8 cellular contexts compared by ENCODE assay signal in genomic region chr17:72119963-72120877, GRCh38. TPM values are rescaled to one million over a fixed set of nuclear protein-coding genes. Genes with fewer than 3 reads are reported as not detected.
DNase-seq lines count a peak whose midpoint lies in the region; FAIRE-seq lines count a peak whose summit lies in the region.

No MANE protein-coding gene starts in this region.

- no peaks in the 10 kb centered on the region for H3K9me3 Mint-ChIP-seq in activated naive CD4-positive, alpha-beta T cell treated with anti-CD3 and anti-CD28 coated beads, Interleukin-2, amount 50 U/mL, for 24 hours

- H3K27ac ChIP-seq in duodenal mucosa (ENCODE audit: low read depth, low read length) (peak overlapping the region; percentile 70), mesendoderm (ENCODE audit: low read depth, low read length) (no peak overlapping the region)

- no peaks in the 10 kb centered on the region for H3K79me1 ChIP-seq in mesendoderm (ENCODE audit: low read length)

- H4K5ac ChIP-seq in mesendoderm (ENCODE audit: low read length) = no peak overlapping the region

- H3K27me3 ChIP-seq in duodenal mucosa (ENCODE audit: control insufficient read depth in 1 of 2, insufficient read depth in 2 of 2, low read length in 2 of 2) = peaks cover 37 to 44% of the 10 kb centered on the region in 2 donors
- peaks cover 29% of the 10 kb centered on the region for H3K27me3 ChIP-seq in mesendoderm (ENCODE audit: insufficient read depth, low read length, poor library complexity)

- no peak overlapping the region for H3K4ac ChIP-seq in mesendoderm (ENCODE audit: low read depth, low read length)

- H3K79me2 ChIP-seq in mesendoderm (ENCODE audit: control insufficient read depth, insufficient read depth, low read length) = no peaks in the 10 kb centered on the region

- DNase-seq in activated naive CD4-positive, alpha-beta T cell (lab: John Stamatoyannopoulos, UW) = no peak
- DNase-seq in NCI-H69 (lab: John Stamatoyannopoulos, UW) (peak; percentile 94), mesendoderm (peak; percentile 82), NCI-H187 treated with DMSO at 0.1 percent for 48 hours (lab: John Stamatoyannopoulos, UW) (no peak), GM19239 (ENCODE audit: insufficient read length, low spot score) (no peak)
- no peak for DNase-seq in stimulated activated CD4-positive, alpha-beta T cell treated with anti-CD3 and anti-CD28 coated beads, Interleukin-12 subunit alpha, Interleukin-12 subunit beta, amount 100 ng/mL, for 4 hours

- H2BK5ac ChIP-seq in mesendoderm (ENCODE audit: low read length) = no peak overlapping the region

- peaks cover 12 to 28% of the 10 kb centered on the region in 2 donors for H3K4me1 ChIP-seq in duodenal mucosa (ENCODE audit: control insufficient read depth in 1 of 2, insufficient read depth in 2 of 2, low read length in 2 of 2)
- H3K4me1 ChIP-seq in mesendoderm (ENCODE audit: control insufficient read depth, low read depth, low read length) = peaks cover 7% of the 10 kb centered on the region

- H3K23ac ChIP-seq in mesendoderm (ENCODE audit: low read length) = peak overlapping the region; percentile 89

- H3K4me1 Mint-ChIP-seq in activated naive CD4-positive, alpha-beta T cell treated with anti-CD3 and anti-CD28 coated beads, Interleukin-2, amount 50 U/mL, for 24 hours = peaks cover 12% of the 10 kb centered on the region

- H3K18ac ChIP-seq in mesendoderm (ENCODE audit: low read length) = no peak overlapping the region

- H3K4me3 ChIP-seq in duodenal mucosa (ENCODE audit: low read depth in 1 of 2, low read length in 2 of 2) = peak overlapping the region; percentile 86 to 87
- peak overlapping the region; percentile 55 for H3K4me3 ChIP-seq in mesendoderm (ENCODE audit: low read length)

- H3K36me3 ChIP-seq in duodenal mucosa (ENCODE audit: control insufficient read depth in 1 of 2, insufficient read depth in 2 of 2, low read length in 2 of 2) = peaks cover 7 to 10% of the 10 kb centered on the region in 2 donors
- H3K36me3 ChIP-seq in mesendoderm (ENCODE audit: control insufficient read depth, insufficient read depth, low read length) = no peaks in the 10 kb centered on the region

- H2BK15ac ChIP-seq in mesendoderm (replicated peaks; ENCODE audit: low read depth) = no peak overlapping the region

- peaks cover 3% of the 10 kb centered on the region for H3K36me3 Mint-ChIP-seq in activated naive CD4-positive, alpha-beta T cell treated with anti-CD3 and anti-CD28 coated beads, Interleukin-2, amount 50 U/mL, for 24 hours

- peak overlapping the region; percentile 80 for H3K56ac ChIP-seq in mesendoderm (ENCODE audit: low read length)

- peak overlapping the region; percentile 30 for H3K4me3 Mint-ChIP-seq in activated naive CD4-positive, alpha-beta T cell treated with anti-CD3 and anti-CD28 coated beads, Interleukin-2, amount 50 U/mL, for 24 hours

- peak overlapping the region; percentile 94 for H3K4me2 ChIP-seq in mesendoderm (ENCODE audit: low read length)

- no peak overlapping the region for H4K8ac ChIP-seq in mesendoderm (ENCODE audit: low read depth, low read length)

- H3K27ac Mint-ChIP-seq in activated naive CD4-positive, alpha-beta T cell treated with anti-CD3 and anti-CD28 coated beads, Interleukin-2, amount 50 U/mL, for 24 hours = no peak overlapping the region

- H3K27me3 Mint-ChIP-seq in activated naive CD4-positive, alpha-beta T cell treated with anti-CD3 and anti-CD28 coated beads, Interleukin-2, amount 50 U/mL, for 24 hours = peaks cover 49% of the 10 kb centered on the region

- no peak overlapping the region for H2BK120ac ChIP-seq in mesendoderm (ENCODE audit: low read depth, low read length)

- no peak for FAIRE-seq in GM19239 (lab: Jason Lieb, UNC)

- no peaks in the 10 kb centered on the region for H3K9me3 ChIP-seq in duodenal mucosa (ENCODE audit: control insufficient read depth in 1 of 2, low read length in 2 of 2)

- no CpG with 5 or more reads among the region's 65 CpGs for WGBS in mesendoderm (ENCODE audit: extremely low coverage, insufficient coverage, low lambda C conversion rate)

- H3K9ac ChIP-seq in duodenal mucosa (ENCODE audit: low read depth in 1 of 2, low read length in 2 of 2) = peak overlapping the region; percentile 69 to 72
- H3K9ac ChIP-seq in mesendoderm (ENCODE audit: low read length) = peak overlapping the region; percentile 62

- H2AK5ac ChIP-seq in mesendoderm (ENCODE audit: low read length) = no peak overlapping the region

RNA-seq across cellular contexts. Expression of gene SOX9, which starts 0.6 kb away (rescaled TPM):
- 2.4 TPM for polyA plus RNA-seq in mesendoderm (2013, experiment 1 of 2)
- polyA plus RNA-seq in mesendoderm (2013, experiment 2 of 2) = 2.4 TPM

Comparison
In these comparisons a context has a peak if more than half of its experiments do, and no peak if none do; other contexts are left out.
1. DNase-seq: peak in NCI-H69 (single experiment) and mesendoderm (single experiment); none in activated naive CD4-positive, alpha-beta T cell (0 of 4), NCI-H187 treated with DMSO at 0.1 percent for 48 hours (single experiment), GM19239 (single experiment) and stimulated activated CD4-positive, alpha-beta T cell treated with anti-CD3 and anti-CD28 coated beads, Interleukin-12 subunit alpha, Interleukin-12 subunit beta, amount 100 ng/mL, for 4 hours (single experiment).